Comparison of ENCODE assay signal across 8 cellular contexts in the genomic region with DNA sequence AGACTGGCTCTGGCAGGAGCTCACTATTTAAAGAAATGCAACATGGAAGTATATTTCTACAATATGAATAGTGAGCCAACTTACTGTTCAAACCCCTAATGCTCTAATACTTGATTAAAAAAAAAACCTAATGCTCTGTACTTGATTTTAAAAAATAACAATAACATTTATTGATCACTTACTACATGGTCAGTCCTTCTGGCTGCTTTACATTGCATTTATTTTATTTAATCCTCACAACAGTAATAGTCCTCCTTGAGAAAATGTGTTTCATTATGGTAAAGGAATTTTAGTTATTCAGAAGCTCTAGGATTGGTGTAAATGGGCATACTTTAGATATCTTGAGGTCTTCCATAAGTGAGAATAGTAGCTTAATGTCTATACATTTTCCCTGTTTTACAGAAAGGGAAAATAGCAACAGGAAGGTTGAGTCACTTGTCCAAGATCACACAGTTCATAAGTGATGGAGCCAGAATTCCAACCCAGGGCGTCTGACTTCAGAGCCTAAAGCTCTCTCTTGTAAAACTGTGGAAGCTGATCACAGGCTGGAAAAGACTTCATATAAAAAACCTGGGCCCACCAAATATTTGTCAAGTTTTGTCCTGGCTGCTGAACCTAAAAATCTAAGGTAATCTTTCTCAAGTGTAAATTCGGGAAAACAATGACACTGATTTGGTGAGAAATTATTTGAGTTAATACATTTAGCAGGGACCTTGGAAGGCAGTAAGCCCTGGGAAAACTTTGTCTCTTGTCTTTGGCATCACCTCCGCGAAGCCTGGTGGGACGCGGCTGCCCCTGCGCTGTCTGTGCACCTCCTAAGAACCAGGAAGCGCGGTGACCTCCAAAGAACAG. TPM values are rescaled to one million over a fixed set of nuclear protein-coding genes. Genes with fewer than 3 reads are reported as not detected.
A peak's percentile ranks its signal among the peaks of the same experiment; 100 is the strongest.
DNase-seq lines count a peak whose midpoint lies in the region; ATAC-seq, FAIRE-seq and TF ChIP-seq lines count a peak whose summit lies in the region.

No MANE protein-coding gene starts in this region.

- H3K36me3 Mint-ChIP-seq in activated naive CD4-positive, alpha-beta T cell treated with anti-CD3 and anti-CD28 coated beads, Interleukin-2, amount 50 U/mL, for 24 hours = no peaks in the 10 kb centered on the region
- peaks cover 33% of the 10 kb centered on the region for H3K36me3 Mint-ChIP-seq in activated T-helper 1 cell treated with anti-CD3 and anti-CD28 coated beads, Interleukin-12 subunit alpha, Interleukin-12 subunit beta, Interleukin-2, Interleukin-4 antibody, amounts not matched to agents 30 ng/mL and 10 ng/mL and 1 ng/mL, durations not matched to agents 14 hours and 24 hours and 36 hours (ENCODE audit: low read depth)

- peak overlapping the region; percentile 77 for H3K4me3 ChIP-seq in left ventricle myocardium inferior
- peak overlapping the region; percentile 67 to 79 (median 68) for H3K4me3 ChIP-seq in gastrocnemius medialis

- in situ Hi-C loops in gastrocnemius medialis (cut with MboI; ENCODE audit: low sequenced_read_pairs in 4 of 4) = no loop called here

- peak; percentile 20 for ATAC-seq in HG03135 (IDR thresholded peaks at IDR 0.05; ENCODE audit: unreplicated experiment)
- ATAC-seq in gastrocnemius medialis = peak in 1 of 2 donors; percentile 15

- no peaks in the 10 kb centered on the region for H3K9me3 Mint-ChIP-seq in activated naive CD4-positive, alpha-beta T cell treated with anti-CD3 and anti-CD28 coated beads, Interleukin-2, amount 50 U/mL, for 24 hours
- no peaks in the 10 kb centered on the region for H3K9me3 Mint-ChIP-seq in activated T-helper 1 cell treated with anti-CD3 and anti-CD28 coated beads, Interleukin-12 subunit alpha, Interleukin-12 subunit beta, Interleukin-2, Interleukin-4 antibody, amounts not matched to agents 30 ng/mL and 10 ng/mL and 1 ng/mL, durations not matched to agents 14 hours and 24 hours and 36 hours

- H3K9me3 ChIP-seq in left ventricle myocardium inferior (replicated peaks) (no peaks in the 10 kb centered on the region), gastrocnemius medialis (no peaks in the 10 kb centered on the region)

- H3K27ac Mint-ChIP-seq in activated naive CD4-positive, alpha-beta T cell treated with anti-CD3 and anti-CD28 coated beads, Interleukin-2, amount 50 U/mL, for 24 hours = peak overlapping the region; percentile 97
- peak overlapping the region; percentile 99 for H3K27ac Mint-ChIP-seq in activated T-helper 1 cell treated with anti-CD3 and anti-CD28 coated beads, Interleukin-12 subunit alpha, Interleukin-12 subunit beta, Interleukin-2, Interleukin-4 antibody, amounts not matched to agents 30 ng/mL and 10 ng/mL and 1 ng/mL, durations not matched to agents 14 hours and 24 hours and 36 hours

- H3K4me1 Mint-ChIP-seq in activated naive CD4-positive, alpha-beta T cell treated with anti-CD3 and anti-CD28 coated beads, Interleukin-2, amount 50 U/mL, for 24 hours = peaks cover 69% of the 10 kb centered on the region
- H3K4me1 Mint-ChIP-seq in activated T-helper 1 cell treated with anti-CD3 and anti-CD28 coated beads, Interleukin-12 subunit alpha, Interleukin-12 subunit beta, Interleukin-2, Interleukin-4 antibody, amounts not matched to agents 30 ng/mL and 10 ng/mL and 1 ng/mL, durations not matched to agents 14 hours and 24 hours and 36 hours (ENCODE audit: low read depth) = peaks cover 63% of the 10 kb centered on the region

- H3K36me3 ChIP-seq in left ventricle myocardium inferior (no peaks in the 10 kb centered on the region), gastrocnemius medialis (no peaks in the 10 kb centered on the region)

- H3K27ac ChIP-seq in left ventricle myocardium inferior (replicated peaks) = peak overlapping the region; percentile 82
- peak overlapping the region; percentile 63 to 81 (median 74) for H3K27ac ChIP-seq in gastrocnemius medialis

- DNase-seq in activated naive CD4-positive, alpha-beta T cell (lab: John Stamatoyannopoulos, UW) = no peak
- DNase-seq in activated T-helper 1 cell treated with anti-CD3 and anti-CD28 coated beads, Interleukin-12 subunit alpha, Interleukin-12 subunit beta, Interleukin-2, Interleukin-4 antibody, amounts not matched to agents 30 ng/mL and 10 ng/mL and 1 ng/mL, durations not matched to agents 14 hours and 24 hours and 36 hours (ENCODE audit: low spot score) = no peak
- DNase-seq in left ventricle myocardium inferior (no peak), gastrocnemius medialis (no peak), iPS-NIHi7 (ENCODE audit: extremely low spot score) (no peak), HTR-8/SVneo (ENCODE audit: insufficient read length, low spot score) (no peak)

- H3K27me3 Mint-ChIP-seq in activated naive CD4-positive, alpha-beta T cell treated with anti-CD3 and anti-CD28 coated beads, Interleukin-2, amount 50 U/mL, for 24 hours = no peaks in the 10 kb centered on the region
- no peaks in the 10 kb centered on the region for H3K27me3 Mint-ChIP-seq in activated T-helper 1 cell treated with anti-CD3 and anti-CD28 coated beads, Interleukin-12 subunit alpha, Interleukin-12 subunit beta, Interleukin-2, Interleukin-4 antibody, amounts not matched to agents 30 ng/mL and 10 ng/mL and 1 ng/mL, durations not matched to agents 14 hours and 24 hours and 36 hours (ENCODE audit: insufficient read depth)

- TF ChIP-seq POLR2A in gastrocnemius medialis (IDR thresholded peaks at IDR 0.05) = no peak

- H3K4me1 ChIP-seq in left ventricle myocardium inferior = peaks cover 22% of the 10 kb centered on the region
- peaks cover 0 to 5% of the 10 kb centered on the region in 2 donors for H3K4me1 ChIP-seq in gastrocnemius medialis

- H3K27me3 ChIP-seq in left ventricle myocardium inferior (ENCODE audit: low read depth) (no peaks in the 10 kb centered on the region), gastrocnemius medialis (no peaks in the 10 kb centered on the region)

- FAIRE-seq in HTR-8/SVneo (lab: Jason Lieb, UNC) = no peak

- H3K4me3 Mint-ChIP-seq in activated naive CD4-positive, alpha-beta T cell treated with anti-CD3 and anti-CD28 coated beads, Interleukin-2, amount 50 U/mL, for 24 hours = peak overlapping the region; percentile 95
- H3K4me3 Mint-ChIP-seq in activated T-helper 1 cell treated with anti-CD3 and anti-CD28 coated beads, Interleukin-12 subunit alpha, Interleukin-12 subunit beta, Interleukin-2, Interleukin-4 antibody, amounts not matched to agents 30 ng/mL and 10 ng/mL and 1 ng/mL, durations not matched to agents 14 hours and 24 hours and 36 hours = peak overlapping the region; percentile 88

- TF ChIP-seq CTCF in left ventricle myocardium inferior (IDR thresholded peaks at IDR 0.05; ENCODE audit: borderline replicate concordance) = no peak
- TF ChIP-seq CTCF in gastrocnemius medialis (IDR thresholded peaks at IDR 0.05 in 4 of 5, conservative IDR thresholded peaks at IDR 0.05 in 1 of 5) = no peak

- intact Hi-C loops in activated T-helper 1 cell treated with anti-CD3 and anti-CD28 coated beads, Interleukin-12 subunit alpha, Interleukin-12 subunit beta, Interleukin-2, Interleukin-4 antibody, amounts not matched to agents 30 ng/mL and 10 ng/mL and 1 ng/mL, durations not matched to agents 14 hours and 24 hours and 36 hours (cut with micrococcal nuclease) = loop anchor here (1.0 to 5.0 kb wide), 8 partner anchors 13 to 774 kb away; partner anchors contain the start of genes SLC25A46 and WDR36
- intact Hi-C loops in left ventricle myocardium inferior (cut with micrococcal nuclease) (no loop called here), gastrocnemius medialis (cut with DNase I; ENCODE audit: low total_unique reads) (loop anchor here (2.0 kb wide), 1 partner anchor 39 kb away; no protein-coding TSS in a partner anchor)

RNA-seq across cellular contexts. Expression of gene STARD4, which starts 0.9 kb away (rescaled TPM):
- 149 and 163 TPM in 2 replicates for total RNA-seq in activated T-helper 1 cell treated with anti-CD3 and anti-CD28 coated beads, Interleukin-12 subunit alpha, Interleukin-12 subunit beta, Interleukin-2, Interleukin-4 antibody, amounts not matched to agents 30 ng/mL and 10 ng/mL and 1 ng/mL, durations not matched to agents 14 hours and 24 hours and 36 hours
- total RNA-seq in left ventricle myocardium inferior (5.6 TPM), gastrocnemius medialis (1 to 10 TPM in 2 of 4 donors, under 1 TPM in 2; 0.49 to 2.7 (median 1.4) TPM)

Comparison
In these comparisons a context has a peak if more than half of its experiments do, and no peak if none do; other contexts are left out.
1. RNA of gene STARD4, which starts 0.9 kb away (total RNA-seq): 149 to 163 TPM in activated T-helper 1 cell treated with anti-CD3 and anti-CD28 coated beads, Interleukin-12 subunit alpha, Interleukin-12 subunit beta, Interleukin-2, Interleukin-4 antibody, amounts not matched to agents 30 ng/mL and 10 ng/mL and 1 ng/mL, durations not matched to agents 14 hours and 24 hours and 36 hours; 5.6 TPM in left ventricle myocardium inferior (single experiment) and 0.49 to 2.7 TPM in gastrocnemius medialis; every median in the first group is over 10 times any median in the second.